Comparison of ENCODE assay signal across 13 cellular contexts in genomic region chr4:793109-793861, GRCh38. TPM values are rescaled to one million over a fixed set of nuclear protein-coding genes. Genes with fewer than 3 reads are reported as not detected.
DNase-seq lines count a peak whose midpoint lies in the region; ATAC-seq and TF ChIP-seq lines count a peak whose summit lies in the region.
"Had no signal": no experiment of that assay in that cellular context is flagged by ENCODE, and none has a peak within 500 bp of the region (broad histone marks: within the 10 kb centered on the region; RNA-seq: fewer than 3 reads in every experiment).

No MANE protein-coding gene starts in this region.

- POLR2A ChIA-PET in activated CD4-positive, alpha-beta T cell treated with anti-CD3 and anti-CD28 coated beads for 36 hours (lab: Charles Lee), result interaction anchor here (0.6 to 0.8 kb wide), 3 partner anchors 10 to 17 kb away, joined by 3 to 4 read pairs (median 3); no protein-coding TSS in a partner anchor
- POLR2A ChIA-PET in activated CD4-positive, alpha-beta memory T cell treated with anti-CD3 and anti-CD28 coated beads for 36 hours (lab: Charles Lee), result no interaction called here

- H3K79me2 ChIP-seq in hepatocyte, result no peaks in the 10 kb centered on the region

- no peaks in the 10 kb centered on the region for H4K20me1 ChIP-seq in hepatocyte (ENCODE audit: insufficient read depth, poor library complexity, severe bottlenecking)

- no peak overlapping the region for H3K27ac Mint-ChIP-seq in activated CD4-positive, alpha-beta T cell treated with anti-CD3 and anti-CD28 coated beads for 36 hours
- H3K27ac Mint-ChIP-seq in activated CD4-positive, alpha-beta memory T cell treated with anti-CD3 and anti-CD28 coated beads for 36 hours, result no peak overlapping the region
- H3K27ac Mint-ChIP-seq in mesothelial cell of epicardium, result no peak overlapping the region

- peak; percentile 52 for ATAC-seq in activated CD4-positive, alpha-beta T cell treated with anti-CD3 and anti-CD28 coated beads for 36 hours

- no peak overlapping the region for H3K27ac ChIP-seq in hepatocyte
- H3K27ac ChIP-seq: esophagus squamous epithelium, upper lobe of left lung had no signal

- WGBS in hepatocyte (ENCODE audit: low lambda C conversion rate, missing lambda C conversion rate), result 71% methylated on average over 12 of the region's 17 CpGs

- no peaks in the 10 kb centered on the region for H3K36me3 Mint-ChIP-seq in activated CD4-positive, alpha-beta T cell treated with anti-CD3 and anti-CD28 coated beads for 36 hours (ENCODE audit: low read depth)
- H3K36me3 Mint-ChIP-seq in activated CD4-positive, alpha-beta memory T cell treated with anti-CD3 and anti-CD28 coated beads for 36 hours, result no peaks in the 10 kb centered on the region
- no peaks in the 10 kb centered on the region for H3K36me3 Mint-ChIP-seq in mesothelial cell of epicardium

- H3K9me2 ChIP-seq in hepatocyte (replicated peaks; ENCODE audit: insufficient read depth), result no peaks in the 10 kb centered on the region

- peaks cover 21% of the 10 kb centered on the region for H3K4me1 Mint-ChIP-seq in activated CD4-positive, alpha-beta T cell treated with anti-CD3 and anti-CD28 coated beads for 36 hours
- H3K4me1 Mint-ChIP-seq in activated CD4-positive, alpha-beta memory T cell treated with anti-CD3 and anti-CD28 coated beads for 36 hours (ENCODE audit: low read depth), result peaks cover 21% of the 10 kb centered on the region
- H3K4me1 Mint-ChIP-seq in mesothelial cell of epicardium, result peaks cover 12% of the 10 kb centered on the region

- TF ChIP-seq CTCF in mesothelial cell of epicardium (IDR thresholded peaks at IDR 0.05; ENCODE audit: unreplicated experiment), result no peak
- no peak for TF ChIP-seq CTCF in hepatocyte (IDR thresholded peaks at IDR 0.05; ENCODE audit: poor library complexity)

- peak overlapping the region; percentile 58 for H3K4me3 Mint-ChIP-seq in activated CD4-positive, alpha-beta T cell treated with anti-CD3 and anti-CD28 coated beads for 36 hours
- H3K4me3 Mint-ChIP-seq in activated CD4-positive, alpha-beta memory T cell treated with anti-CD3 and anti-CD28 coated beads for 36 hours, result peak overlapping the region; percentile 55
- peak overlapping the region; percentile 52 for H3K4me3 Mint-ChIP-seq in mesothelial cell of epicardium

- peaks cover 26% of the 10 kb centered on the region for H3K27me3 Mint-ChIP-seq in activated CD4-positive, alpha-beta T cell treated with anti-CD3 and anti-CD28 coated beads for 36 hours
- peaks cover 26% of the 10 kb centered on the region for H3K27me3 Mint-ChIP-seq in activated CD4-positive, alpha-beta memory T cell treated with anti-CD3 and anti-CD28 coated beads for 36 hours
- peaks cover 58% of the 10 kb centered on the region for H3K27me3 Mint-ChIP-seq in mesothelial cell of epicardium (ENCODE audit: low read depth)

- CTCF ChIA-PET in activated CD4-positive, alpha-beta T cell treated with anti-CD3 and anti-CD28 coated beads for 36 hours (lab: Charles Lee), result interaction anchor here (0.7 kb wide), 1 partner anchor 24 kb away, joined by 4 read pairs; no protein-coding TSS in a partner anchor
- CTCF ChIA-PET in activated CD4-positive, alpha-beta memory T cell treated with anti-CD3 and anti-CD28 coated beads for 36 hours (lab: Charles Lee), result no interaction called here

- no peaks in the 10 kb centered on the region for H3K9me3 ChIP-seq in hepatocyte (ENCODE audit: low read depth)
- H3K9me3 ChIP-seq: esophagus squamous epithelium, upper lobe of left lung had no signal

- no peak overlapping the region for H2AFZ ChIP-seq in hepatocyte

- peaks cover 10% of the 10 kb centered on the region for H3K4me1 ChIP-seq in hepatocyte (ENCODE audit: insufficient read depth)

- H3K36me3 ChIP-seq in hepatocyte (replicated peaks; ENCODE audit: insufficient read depth, low read depth), result no peaks in the 10 kb centered on the region
- H3K36me3 ChIP-seq: esophagus squamous epithelium, upper lobe of left lung had no signal

- H3K4me2 ChIP-seq in hepatocyte, result no peak overlapping the region

- intact Hi-C loops in activated CD4-positive, alpha-beta T cell treated with anti-CD3 and anti-CD28 coated beads for 36 hours (cut with DNase I, micrococcal nuclease), result no loop called here
- intact Hi-C loops in activated CD4-positive, alpha-beta memory T cell treated with anti-CD3 and anti-CD28 coated beads for 36 hours (cut with micrococcal nuclease), result no loop called here

- H3K27me3 ChIP-seq in hepatocyte, result peaks cover 46% of the 10 kb centered on the region

- H3K9me3 Mint-ChIP-seq in activated CD4-positive, alpha-beta T cell treated with anti-CD3 and anti-CD28 coated beads for 36 hours (ENCODE audit: low read depth), result no peaks in the 10 kb centered on the region
- no peaks in the 10 kb centered on the region for H3K9me3 Mint-ChIP-seq in activated CD4-positive, alpha-beta memory T cell treated with anti-CD3 and anti-CD28 coated beads for 36 hours
- no peaks in the 10 kb centered on the region for H3K9me3 Mint-ChIP-seq in mesothelial cell of epicardium

- peak overlapping the region; percentile 39; the same call in 1 of the 2 replicates for H3K4me3 ChIP-seq in Jurkat, Clone E6-1 (ENCODE audit: low read length)
- H3K4me3 ChIP-seq in hepatocyte, result no peak overlapping the region

- DNase-seq in activated CD4-positive, alpha-beta T cell treated with anti-CD3 and anti-CD28 coated beads for 36 hours, result no peak
- DNase-seq in activated CD4-positive, alpha-beta T cell treated with anti-CD3 and anti-CD28 coated beads for 48 hours, result no peak
- no peak for DNase-seq in Jurkat, Clone E6-1 (ENCODE audit: low read depth, low spot score)
- no peak for DNase-seq in activated CD4-positive, alpha-beta memory T cell treated with anti-CD3 and anti-CD28 coated beads for 36 hours
- DNase-seq in mesothelial cell of epicardium (ENCODE audit: low spot score in 2 of 2, unreplicated experiment in 2 of 2), result no peak
- DNase-seq in effector CD4-positive, alpha-beta T cell, result no peak
- no peak for DNase-seq in hepatocyte (ENCODE audit: low spot score)
- no peak for DNase-seq in dedifferentiated amniotic fluid mesenchymal stem cell (ENCODE audit: extremely low spot score)
- DNase-seq: esophagus squamous epithelium, GDM1, NCI-H1694 treated with DMSO at 0.1 percent for 48 hours, T-helper 9 cell had no signal

RNA-seq across cellular contexts. Expression of gene CPLX1, which starts 32.6 kb away (rescaled TPM):
- under 1 TPM; 0.28 to 0.50 TPM for total RNA-seq in activated CD4-positive, alpha-beta T cell treated with anti-CD3 and anti-CD28 coated beads for 36 hours
- polyA plus RNA-seq in Jurkat, Clone E6-1 (2012; ENCODE audit: insufficient read depth, insufficient read length), result 0.73 TPM
- under 1 TPM; 0.43 to 0.61 TPM for total RNA-seq in activated CD4-positive, alpha-beta memory T cell treated with anti-CD3 and anti-CD28 coated beads for 36 hours
- total RNA-seq in mesothelial cell of epicardium (4.5 to 4.7 TPM (median 4.6 TPM) in 3 replicates), hepatocyte (0.16 and 0.30 TPM in 2 replicates)
- polyA plus RNA-seq in hepatocyte, result 1.6 and 2.0 TPM in 2 replicates
